15 cellular contexts compared by ENCODE assay signal in the genomic region with DNA sequence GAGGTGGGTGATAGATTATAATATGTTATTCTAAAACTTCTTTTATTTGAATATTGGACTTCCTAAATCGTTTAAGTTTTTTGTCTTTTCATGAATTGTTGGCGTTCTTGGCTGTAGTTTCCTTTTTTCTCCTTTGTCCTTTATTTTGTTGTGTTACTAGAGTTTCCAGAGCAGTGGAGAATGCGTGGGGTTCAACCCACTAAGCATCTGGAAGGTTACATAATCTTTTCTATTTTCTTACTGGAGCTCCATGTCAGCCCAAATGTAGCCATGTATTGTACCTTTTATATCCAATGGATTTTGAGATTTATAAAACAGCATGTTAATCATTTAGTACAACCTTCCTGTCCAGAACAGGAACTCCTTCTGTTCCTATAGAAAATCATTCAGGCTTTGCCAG.
DNase-seq lines count a peak whose midpoint lies in the region; ATAC-seq and TF ChIP-seq lines count a peak whose summit lies in the region.
"Had no signal": no experiment of that assay in that cellular context is flagged by ENCODE, and none has a peak within 500 bp of the region (broad histone marks: within the 10 kb centered on the region; RNA-seq: fewer than 3 reads in every experiment).

No MANE protein-coding gene starts in this region.

- no peak overlapping the region for H3K4me3 ChIP-seq in muscle layer of duodenum (ENCODE audit: low read depth in 1 of 2, low read length in 2 of 2)
- H3K4me3 ChIP-seq in subcutaneous abdominal adipose tissue (ENCODE audit: low read depth in 1 of 5, low read length in 5 of 5), result no peak overlapping the region
- H3K4me3 ChIP-seq in PC-9, result no peak overlapping the region
- H3K4me3 ChIP-seq: left lung, stomach, vagina had no signal

- no peaks in the 10 kb centered on the region for H3K27me3 Mint-ChIP-seq in activated naive CD8-positive, alpha-beta T cell
- H3K27me3 Mint-ChIP-seq in activated naive CD8-positive, alpha-beta T cell treated with anti-CD3 and anti-CD28 coated beads for 36 hours, result no peaks in the 10 kb centered on the region
- no peaks in the 10 kb centered on the region for H3K27me3 Mint-ChIP-seq in WTC11 (ENCODE audit: low read depth)
- H3K27me3 Mint-ChIP-seq in stimulated activated naive B cell treated with anti-CD40 and anti-IgM and Interleukin-4, amounts not matched to agents 10 μg/mL and 1 μg/mL and 100 μg/mL, for 72 hours, result no peaks in the 10 kb centered on the region

- no peak overlapping the region for H2AFZ ChIP-seq in PC-9

- no peak overlapping the region for H3K9ac ChIP-seq in subcutaneous abdominal adipose tissue (ENCODE audit: low read length in 5 of 5)

- H3K79me2 ChIP-seq in PC-9 (ENCODE audit: low read depth), result peaks cover 62% of the 10 kb centered on the region

- H3K9me2 ChIP-seq in PC-9 (ENCODE audit: insufficient read depth), result no peaks in the 10 kb centered on the region

- POLR2A ChIA-PET in WTC11 (lab: Charles Lee), result no interaction called here
- POLR2A ChIA-PET in PC-9 (lab: Charles Lee; ENCODE audit: unreplicated experiment), result interaction anchor here (0.5 kb wide), 1 partner anchor 436 kb away, joined by 16 read pairs; no protein-coding TSS in a partner anchor

- BruUV-seq in PC-9 (replicated peaks; lab: Mats Ljungman, UMichigan), result no TSS peak

- H3K9me3 Mint-ChIP-seq in activated naive CD8-positive, alpha-beta T cell (ENCODE audit: low read depth), result no peaks in the 10 kb centered on the region
- no peaks in the 10 kb centered on the region for H3K9me3 Mint-ChIP-seq in activated naive CD8-positive, alpha-beta T cell treated with anti-CD3 and anti-CD28 coated beads for 36 hours
- no peaks in the 10 kb centered on the region for H3K9me3 Mint-ChIP-seq in WTC11
- H3K9me3 Mint-ChIP-seq in stimulated activated naive B cell treated with anti-CD40 and anti-IgM and Interleukin-4, amounts not matched to agents 10 μg/mL and 1 μg/mL and 100 μg/mL, for 72 hours, result no peaks in the 10 kb centered on the region

- H3F3A ChIP-seq in PC-9 (ENCODE audit: insufficient read depth, low read depth), result peaks cover 10% of the 10 kb centered on the region; the same call in 1 of the 2 replicates

- H3K9me3 ChIP-seq in muscle layer of duodenum (ENCODE audit: control insufficient read depth in 1 of 2, low read length in 2 of 2), result no peaks in the 10 kb centered on the region
- no peaks in the 10 kb centered on the region for H3K9me3 ChIP-seq in subcutaneous abdominal adipose tissue (ENCODE audit: control insufficient read depth in 5 of 5, low read length in 5 of 5)
- H3K9me3 ChIP-seq in PC-9 (ENCODE audit: insufficient read depth, low read depth), result peaks cover 4% of the 10 kb centered on the region; the same call in 1 of the 2 replicates
- H3K9me3 ChIP-seq: left lung, stomach, vagina had no signal

- no peak for ATAC-seq in WTC11
- no peak for ATAC-seq in stimulated activated naive B cell treated with anti-CD40 and anti-IgM and Interleukin-4, amounts not matched to agents 10 μg/mL and 1 μg/mL and 100 μg/mL, for 72 hours (replicated peaks)
- ATAC-seq: left lung had no signal

- H3K36me3 ChIP-seq in muscle layer of duodenum (ENCODE audit: control insufficient read depth in 1 of 2, insufficient read depth in 2 of 2, low read length in 2 of 2) (peaks cover 11 to 41% of the 10 kb centered on the region in 2 donors), subcutaneous abdominal adipose tissue (ENCODE audit: control insufficient read depth in 5 of 5, insufficient read depth in 5 of 5, low read length in 5 of 5) (peaks cover 36 to 66% (median 50%) of the 10 kb centered on the region in 5 donors), PC-9 (ENCODE audit: low read depth) (peaks cover 67% of the 10 kb centered on the region)

- H3K36me3 Mint-ChIP-seq in activated naive CD8-positive, alpha-beta T cell, result peaks cover 29% of the 10 kb centered on the region
- peaks cover 71% of the 10 kb centered on the region for H3K36me3 Mint-ChIP-seq in activated naive CD8-positive, alpha-beta T cell treated with anti-CD3 and anti-CD28 coated beads for 36 hours
- H3K36me3 Mint-ChIP-seq in WTC11, result peaks cover 68% of the 10 kb centered on the region
- H3K36me3 Mint-ChIP-seq in stimulated activated naive B cell treated with anti-CD40 and anti-IgM and Interleukin-4, amounts not matched to agents 10 μg/mL and 1 μg/mL and 100 μg/mL, for 72 hours, result peaks cover 55 to 75% of the 10 kb centered on the region in 2 donors

- intact Hi-C loops in PC-9 (cut with micrococcal nuclease; ENCODE audit: unreplicated experiment), result no loop called here

- no peak for TF ChIP-seq CTCF in WTC11 (IDR thresholded peaks at IDR 0.05)
- no peak for TF ChIP-seq CTCF in PC-9 (conservative IDR thresholded peaks at IDR 0.05)

- no peak overlapping the region for H3K4me2 ChIP-seq in PC-9

- peaks cover 13 to 42% of the 10 kb centered on the region in 2 donors for H3K4me1 ChIP-seq in muscle layer of duodenum (ENCODE audit: control insufficient read depth in 1 of 2, insufficient read depth in 2 of 2, low read length in 2 of 2)
- peaks cover 2 to 29% (median 18%) of the 10 kb centered on the region in 5 donors for H3K4me1 ChIP-seq in subcutaneous abdominal adipose tissue (ENCODE audit: control insufficient read depth in 5 of 5, insufficient read depth in 5 of 5, low read length in 5 of 5)
- no peaks in the 10 kb centered on the region for H3K4me1 ChIP-seq in PC-9 (replicated peaks; ENCODE audit: insufficient read depth)

- H3K4me1 Mint-ChIP-seq in activated naive CD8-positive, alpha-beta T cell (ENCODE audit: low read depth), result peaks cover 83% of the 10 kb centered on the region
- peaks cover 74% of the 10 kb centered on the region for H3K4me1 Mint-ChIP-seq in activated naive CD8-positive, alpha-beta T cell treated with anti-CD3 and anti-CD28 coated beads for 36 hours
- peaks cover 37% of the 10 kb centered on the region for H3K4me1 Mint-ChIP-seq in WTC11
- H3K4me1 Mint-ChIP-seq in stimulated activated naive B cell treated with anti-CD40 and anti-IgM and Interleukin-4, amounts not matched to agents 10 μg/mL and 1 μg/mL and 100 μg/mL, for 72 hours, result peaks cover 22 to 45% of the 10 kb centered on the region in 2 donors

- peaks cover 42% of the 10 kb centered on the region for H4K20me1 ChIP-seq in PC-9 (ENCODE audit: insufficient read depth)

- CTCF ChIA-PET in WTC11 (lab: Charles Lee) (no interaction called here), PC-9 (lab: Charles Lee) (no interaction called here)

- H3K27ac Mint-ChIP-seq in activated naive CD8-positive, alpha-beta T cell, result peak overlapping the region; percentile 50
- H3K27ac Mint-ChIP-seq in activated naive CD8-positive, alpha-beta T cell treated with anti-CD3 and anti-CD28 coated beads for 36 hours, result no peak overlapping the region
- peak overlapping the region; percentile 38; the same call in 1 of the 2 replicates for H3K27ac Mint-ChIP-seq in WTC11
- H3K27ac Mint-ChIP-seq in stimulated activated naive B cell treated with anti-CD40 and anti-IgM and Interleukin-4, amounts not matched to agents 10 μg/mL and 1 μg/mL and 100 μg/mL, for 72 hours, result no peak overlapping the region

- no peak overlapping the region for H3K4me3 Mint-ChIP-seq in activated naive CD8-positive, alpha-beta T cell
- H3K4me3 Mint-ChIP-seq in activated naive CD8-positive, alpha-beta T cell treated with anti-CD3 and anti-CD28 coated beads for 36 hours, result no peak overlapping the region
- no peak overlapping the region for H3K4me3 Mint-ChIP-seq in WTC11
- no peak overlapping the region for H3K4me3 Mint-ChIP-seq in stimulated activated naive B cell treated with anti-CD40 and anti-IgM and Interleukin-4, amounts not matched to agents 10 μg/mL and 1 μg/mL and 100 μg/mL, for 72 hours

- H3K27me3 ChIP-seq in muscle layer of duodenum (ENCODE audit: low read depth, low read length), result no peaks in the 10 kb centered on the region
- H3K27me3 ChIP-seq in subcutaneous abdominal adipose tissue (ENCODE audit: control insufficient read depth in 5 of 5, insufficient read depth in 4 of 5, low read length in 5 of 5), result no peaks in the 10 kb centered on the region
- no peaks in the 10 kb centered on the region for H3K27me3 ChIP-seq in PC-9 (ENCODE audit: insufficient read depth, low read depth)
- H3K27me3 ChIP-seq: left lung, stomach, vagina had no signal

- H3K27ac ChIP-seq in muscle layer of duodenum (ENCODE audit: low read length), result peak overlapping the region; percentile 21
- H3K27ac ChIP-seq in subcutaneous abdominal adipose tissue (ENCODE audit: low read depth, low read length), result peak overlapping the region; percentile 34
- H3K27ac ChIP-seq in PC-9, result no peak overlapping the region
- H3K27ac ChIP-seq: epithelial cell of prostate, vagina had no signal

- no peak for DNase-seq in activated naive CD8-positive, alpha-beta T cell treated with anti-CD3 and anti-CD28 coated beads for 36 hours
- DNase-seq in WTC11 (ENCODE audit: low spot score), result no peak
- DNase-seq in stimulated activated naive B cell treated with anti-CD40 and anti-IgM and Interleukin-4, amounts not matched to agents 10 μg/mL and 1 μg/mL and 100 μg/mL, for 72 hours, result no peak
- DNase-seq in PC-9, result no peak
- no peak for DNase-seq in activated CD8-positive, alpha-beta memory T cell treated with anti-CD3 and anti-CD28 coated beads, Interleukin-2, amount 50 U/mL, for 48 hours
- DNase-seq: foreskin melanocyte; left lung; NCI-H1417 treated with DMSO at 0.1 percent for 48 hours; stimulated activated CD4-positive, alpha-beta T cell treated with anti-CD3 and anti-CD28 coated beads, Interleukin-15, amount 100 ng/mL, for 24 hours; stomach had no signal

TF ChIP-seq in WTC11, 78 proteins besides CTCF, POLR2A, EP300 and RAD21 (continues in another document):
- no peak for TF ChIP-seq ZNF121 (CRISPR knock-in tag; IDR thresholded peaks at IDR 0.05)
- TF ChIP-seq, protein P1, sequence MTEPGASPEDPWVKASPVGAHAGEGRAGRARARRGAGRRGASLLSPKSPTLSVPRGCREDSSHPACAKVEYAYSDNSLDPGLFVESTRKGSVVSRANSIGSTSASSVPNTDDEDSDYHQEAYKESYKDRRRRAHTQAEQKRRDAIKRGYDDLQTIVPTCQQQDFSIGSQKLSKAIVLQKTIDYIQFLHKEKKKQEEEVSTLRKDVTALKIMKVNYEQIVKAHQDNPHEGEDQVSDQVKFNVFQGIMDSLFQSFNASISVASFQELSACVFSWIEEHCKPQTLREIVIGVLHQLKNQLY (CRISPR knock-in tag; IDR thresholded peaks at IDR 0.05), result no peak

Comparison
In these comparisons a context has a peak if more than half of its experiments do, and no peak if none do; other contexts are left out.
1. H3K27ac Mint-ChIP-seq: peak in activated naive CD8-positive, alpha-beta T cell (single experiment) and WTC11 (single experiment); none in activated naive CD8-positive, alpha-beta T cell treated with anti-CD3 and anti-CD28 coated beads for 36 hours (single experiment) and stimulated activated naive B cell treated with anti-CD40 and anti-IgM and Interleukin-4, amounts not matched to agents 10 μg/mL and 1 μg/mL and 100 μg/mL, for 72 hours (single experiment).